Comparison of ENCODE assay signal across 1 cellular context in the genomic region with DNA sequence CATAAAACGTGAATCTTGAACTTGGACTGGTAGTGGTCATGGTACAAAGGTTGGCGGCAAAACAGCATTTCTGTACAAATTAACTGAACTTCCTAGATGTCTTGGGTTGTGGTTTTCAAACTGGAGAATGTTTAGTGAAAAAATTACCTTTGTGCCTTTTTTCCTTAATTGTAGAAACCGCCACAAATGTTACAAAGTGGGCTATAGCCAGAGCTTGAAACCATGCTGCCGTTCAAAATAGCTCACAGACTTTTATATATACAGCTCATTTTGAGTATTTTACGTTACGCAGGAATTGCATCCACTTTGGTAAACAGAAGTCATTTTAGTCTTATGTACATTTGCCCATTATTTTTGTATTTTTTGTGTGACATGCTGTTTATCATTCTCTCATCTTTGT.
TF ChIP-seq lines count a peak whose summit lies in the region.

No MANE protein-coding gene starts in this region.

TF ChIP-seq in HCT116, 20 proteins besides CTCF, POLR2A, EP300 and RAD21 (continued from another document):
- TF ChIP-seq, protein P1, sequence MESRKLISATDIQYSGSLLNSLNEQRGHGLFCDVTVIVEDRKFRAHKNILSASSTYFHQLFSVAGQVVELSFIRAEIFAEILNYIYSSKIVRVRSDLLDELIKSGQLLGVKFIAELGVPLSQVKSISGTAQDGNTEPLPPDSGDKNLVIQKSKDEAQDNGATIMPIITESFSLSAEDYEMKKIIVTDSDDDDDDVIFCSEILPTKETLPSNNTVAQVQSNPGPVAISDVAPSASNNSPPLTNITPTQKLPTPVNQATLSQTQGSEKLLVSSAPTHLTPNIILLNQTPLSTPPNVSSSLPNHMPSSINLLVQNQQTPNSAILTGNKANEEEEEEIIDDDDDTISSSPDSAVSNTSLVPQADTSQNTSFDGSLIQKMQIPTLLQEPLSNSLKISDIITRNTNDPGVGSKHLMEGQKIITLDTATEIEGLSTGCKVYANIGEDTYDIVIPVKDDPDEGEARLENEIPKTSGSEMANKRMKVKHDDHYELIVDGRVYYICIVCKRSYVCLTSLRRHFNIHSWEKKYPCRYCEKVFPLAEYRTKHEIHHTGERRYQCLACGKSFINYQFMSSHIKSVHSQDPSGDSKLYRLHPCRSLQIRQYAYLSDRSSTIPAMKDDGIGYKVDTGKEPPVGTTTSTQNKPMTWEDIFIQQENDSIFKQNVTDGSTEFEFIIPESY (IDR thresholded peaks at IDR 0.05; ENCODE audit: extremely low read depth, insufficient replicate concordance, low read length) = no peak
- TF ChIP-seq EZH2 (IDR thresholded peaks at IDR 0.05) (no peak), ZNF274 (IDR thresholded peaks at IDR 0.05; ENCODE audit: low read depth, low read length) (no peak), FOSL1 (IDR thresholded peaks at IDR 0.05; ENCODE audit: low read depth) (no peak)
